In genomic region chr2:151828890-151829324, GRCh38 we compare ENCODE assay signal across 8 cellular contexts. TPM values are rescaled to one million over a fixed set of nuclear protein-coding genes. Genes with fewer than 3 reads are reported as not detected.
DNase-seq lines count a peak whose midpoint lies in the region; ATAC-seq, FAIRE-seq and TF ChIP-seq lines count a peak whose summit lies in the region.

No MANE protein-coding gene starts in this region.

- no peaks in the 10 kb centered on the region for H3K9me3 ChIP-seq in left ventricle myocardium inferior (replicated peaks)
- no peaks in the 10 kb centered on the region for H3K9me3 ChIP-seq in mononuclear cell (ENCODE audit: low read depth, low read length)
- H3K9me3 ChIP-seq in uterus, result no peaks in the 10 kb centered on the region

- no peak for DNase-seq in left ventricle myocardium inferior
- DNase-seq in cardiac septum (ENCODE audit: low spot score), result no peak
- DNase-seq in bronchial epithelial cell (ENCODE audit: low read depth), result no peak
- DNase-seq in uterus, result no peak
- no peak for DNase-seq in GM13976 (ENCODE audit: low spot score)
- no peak for DNase-seq in sciatic nerve (ENCODE audit: low spot score)

- in situ Hi-C loops in GM13976 (cut with MboI; ENCODE audit: low sequenced_read_pairs, unreplicated experiment), result no loop called here

- intact Hi-C loops in left ventricle myocardium inferior (cut with micrococcal nuclease) (no loop called here), cardiac septum (cut with DNase I) (loop anchor here (2.0 kb wide), 1 partner anchor 14 kb away; no protein-coding TSS in a partner anchor), uterus (cut with DNase I; ENCODE audit: low total_unique reads) (no loop called here), sciatic nerve (cut with DNase I) (no loop called here)

- H3K4me1 ChIP-seq in left ventricle myocardium inferior (peaks cover 57% of the 10 kb centered on the region), mononuclear cell (ENCODE audit: insufficient read depth, low read length) (peaks cover 27% of the 10 kb centered on the region), uterus (peaks cover 0 to 9% of the 10 kb centered on the region in 2 donors)

- peak overlapping the region; percentile 93 for H3K4me3 ChIP-seq in left ventricle myocardium inferior
- peak overlapping the region; percentile 94 for H3K4me3 ChIP-seq in bronchial epithelial cell (ENCODE audit: low read depth, low read length)
- H3K4me3 ChIP-seq in mononuclear cell (ENCODE audit: low read length), result peak overlapping the region; percentile 87
- H3K4me3 ChIP-seq in uterus, result peak overlapping the region; percentile 67 to 86

- FAIRE-seq in bronchial epithelial cell (lab: Jason Lieb, UNC), result no peak

- no peak for TF ChIP-seq CTCF in left ventricle myocardium inferior (IDR thresholded peaks at IDR 0.05; ENCODE audit: borderline replicate concordance)
- no peak for TF ChIP-seq CTCF in bronchial epithelial cell (IDR thresholded peaks at IDR 0.05; ENCODE audit: insufficient read depth, low read length, severe bottlenecking)
- no peak for TF ChIP-seq CTCF in uterus (IDR thresholded peaks at IDR 0.05)
- no peak for TF ChIP-seq CTCF in GM13976 (IDR thresholded peaks at IDR 0.05; ENCODE audit: borderline replicate concordance, control extremely low read depth, extremely low read depth, insufficient read depth, missing control alignments)

- H3K36me3 ChIP-seq in left ventricle myocardium inferior (no peaks in the 10 kb centered on the region), bronchial epithelial cell (ENCODE audit: control insufficient read depth, insufficient read depth, low read length) (no peaks in the 10 kb centered on the region), uterus (no peaks in the 10 kb centered on the region)

- no peak for TF ChIP-seq POLR2A in uterus (IDR thresholded peaks at IDR 0.05)

- peak overlapping the region; percentile 95 for H3K27ac ChIP-seq in left ventricle myocardium inferior (replicated peaks)
- peak overlapping the region; percentile 80 to 88 for H3K27ac ChIP-seq in uterus

- ATAC-seq in sciatic nerve (no peak), GM21723 (IDR thresholded peaks at IDR 0.05; ENCODE audit: unreplicated experiment) (no peak)

- H3K27me3 ChIP-seq in left ventricle myocardium inferior (ENCODE audit: low read depth) (no peaks in the 10 kb centered on the region), bronchial epithelial cell (ENCODE audit: control insufficient read depth, insufficient read depth, low read length) (no peaks in the 10 kb centered on the region), mononuclear cell (ENCODE audit: insufficient read depth, low read length) (no peaks in the 10 kb centered on the region), uterus (no peaks in the 10 kb centered on the region)

RNA-seq across cellular contexts. Expression of gene ARL5A, which starts 0.7 kb away (rescaled TPM):
- 53.9 TPM for total RNA-seq in left ventricle myocardium inferior
- total RNA-seq in cardiac septum, result 60.9 TPM
- total RNA-seq in bronchial epithelial cell, result 66.6 and 77.7 TPM in 2 replicates
- 34.8 TPM for total RNA-seq in mononuclear cell
- total RNA-seq in uterus, result 100 to 1,000 TPM in 1 of 4 donors, 10 to 100 TPM in 3; 21.2 to 101 (median 40.7) TPM
- 51.4 TPM for total RNA-seq in sciatic nerve
